8 cellular contexts compared by ENCODE assay signal in genomic region chr12:24822121-24822899, GRCh38.
DNase-seq lines count a peak whose midpoint lies in the region; ATAC-seq and TF ChIP-seq lines count a peak whose summit lies in the region.

No MANE protein-coding gene starts in this region.

- H3K36me3 ChIP-seq in lower lobe of right lung: no peaks in the 10 kb centered on the region

- TF ChIP-seq CTCF in GM12864 (IDR thresholded peaks at IDR 0.05; ENCODE audit: low read depth, low read length, missing control alignments) (no peak), lower lobe of right lung (IDR thresholded peaks at IDR 0.05) (no peak)

- intact Hi-C loops in lower lobe of right lung (cut with DNase I): no loop called here

- no peaks in the 10 kb centered on the region for H3K9me3 ChIP-seq in lower lobe of right lung

- H3K4me3 ChIP-seq in GM12864 (ENCODE audit: low read depth, low read length) (no peak overlapping the region; the same call in 1 of the 2 replicates), lower lobe of right lung (no peak overlapping the region)

- no peak overlapping the region for H3K27ac ChIP-seq in lower lobe of right lung

- no peaks in the 10 kb centered on the region for H3K27me3 ChIP-seq in lower lobe of right lung (ENCODE audit: low read depth)

- H3K4me1 ChIP-seq in lower lobe of right lung: no peaks in the 10 kb centered on the region

- DNase-seq in GM12864 (ENCODE audit: low read depth) (peak; percentile 64), foreskin melanocyte (peak; percentile 44), lower lobe of right lung (no peak), left lobe of liver (ENCODE audit: low spot score) (no peak), NCI-H1436 treated with DMSO at 0.1 percent for 48 hours (lab: John Stamatoyannopoulos, UW) (no peak), NAMALWA (ENCODE audit: low spot score) (no peak)

- peak; percentile 69 for ATAC-seq in GM21423 (IDR thresholded peaks at IDR 0.05; ENCODE audit: unreplicated experiment)
- ATAC-seq in HG03460 (IDR thresholded peaks at IDR 0.05; ENCODE audit: unreplicated experiment): peak; percentile 88
- no peak for ATAC-seq in lower lobe of right lung
- no peak for ATAC-seq in left lobe of liver

Comparison
In these comparisons a context has a peak if more than half of its experiments do, and no peak if none do; other contexts are left out.
1. DNase-seq: peak in GM12864 (single experiment) and foreskin melanocyte (single experiment); none in lower lobe of right lung (single experiment), left lobe of liver (single experiment), NCI-H1436 treated with DMSO at 0.1 percent for 48 hours (single experiment) and NAMALWA (single experiment).
2. ATAC-seq: peak in GM21423 (single experiment) and HG03460 (single experiment); none in lower lobe of right lung (0 of 2) and left lobe of liver (single experiment).